In genomic region chr21:36165356-36165755, GRCh38 we compare ENCODE assay signal across 25 cellular contexts. TPM values are rescaled to one million over a fixed set of nuclear protein-coding genes. Genes with fewer than 3 reads are reported as not detected.
"Had no signal": no experiment of that assay in that cellular context is flagged by ENCODE, and none has a peak within 500 bp of the region (broad histone marks: within the 10 kb centered on the region; RNA-seq: fewer than 3 reads in every experiment).

No MANE protein-coding gene starts in this region.

- H3K36me3 ChIP-seq: gastrocnemius medialis, pancreas, right atrium auricular region, vagina had no signal

- H3K4me1 ChIP-seq: gastrocnemius medialis had no signal

- H3K9me3 ChIP-seq: gastrocnemius medialis, neutrophil, pancreas, right atrium auricular region, suprapubic skin, transverse colon, vagina had no signal

- H3K4me3 ChIP-seq: gastrocnemius medialis, lung, pancreas, right atrium auricular region, smooth muscle cell, suprapubic skin, transverse colon, vagina had no signal

- DNase-seq: effector CD8-positive, alpha-beta T cell; endodermal cell; foreskin fibroblast; gastrocnemius medialis; left ventricle myocardium superior; naive B cell; pancreas; stimulated activated CD4-positive, alpha-beta T cell treated with anti-CD3 and anti-CD28 coated beads, Interleukin-12 subunit alpha, Interleukin-12 subunit beta, amount 100 ng/mL, for 4 hours; stimulated activated CD4-positive, alpha-beta T cell treated with anti-CD3 and anti-CD28 coated beads, Interleukin-1b, Interleukin-23, amount 100 ng/mL, for 48 hours; stimulated activated CD4-positive, alpha-beta T cell treated with anti-CD3 and anti-CD28 coated beads, Interleukin-4, amount 100 ng/mL, for 1 hour; stimulated activated CD8-positive, alpha-beta memory T cell treated with anti-CD3 and anti-CD28 coated beads, Interleukin-4, amount 100 ng/mL, for 48 hours; stimulated activated naive CD4-positive, alpha-beta T cell; stimulated activated naive CD8-positive, alpha-beta T cell treated with anti-CD3 and anti-CD28 coated beads, Interleukin-15, amount 100 ng/mL, for 72 hours; transverse colon had no signal

- H3K27ac ChIP-seq: epithelial cell of prostate, gastrocnemius medialis, pancreas, right atrium auricular region, suprapubic skin, vagina had no signal

- H3K27me3 ChIP-seq: gastrocnemius medialis, neutrophil, pancreas, right atrium auricular region, suprapubic skin, transverse colon, vagina had no signal

- ATAC-seq: esophagus mucosa; gastrocnemius medialis; left ventricle myocardium superior; natural killer cell treated with Interleukin-12 subunit alpha and Interleukin-12 subunit beta and Interleukin-15 and Interleukin-18, amount 100 ng/mL, for 72 hours; sciatic nerve; stimulated activated naive CD8-positive, alpha-beta T cell treated with anti-CD3 and anti-CD28 coated beads, Interleukin-15, amount 100 ng/mL, for 72 hours had no signal

RNA-seq across cellular contexts. Expression of gene CBR3, which starts 30.5 kb away (rescaled TPM):
- total RNA-seq: endodermal cell, progenitor cell of endocrine pancreas had no signal
